In the genomic region with DNA sequence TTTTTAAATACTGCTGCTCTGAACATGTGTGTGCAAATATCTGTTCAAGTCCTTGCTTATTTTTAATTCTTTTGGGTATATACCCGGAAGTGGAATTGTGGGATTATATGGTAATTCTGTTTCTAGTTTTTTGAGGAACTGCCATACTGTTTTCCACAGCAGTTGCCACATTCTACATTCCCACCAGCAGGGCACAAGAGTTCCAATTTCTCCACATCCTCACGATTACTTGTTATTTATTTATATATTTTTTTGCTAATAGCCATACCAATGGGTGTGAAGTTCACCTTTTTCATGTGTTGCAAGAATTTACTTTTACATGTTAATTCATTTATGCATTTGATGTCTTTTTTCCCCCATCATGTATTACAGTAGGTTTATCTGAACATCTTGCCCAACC, we compare ENCODE assay signal across 30 cellular contexts.
DNase-seq lines count a peak whose midpoint lies in the region; ATAC-seq and TF ChIP-seq lines count a peak whose summit lies in the region.
"Had no signal": no experiment of that assay in that cellular context is flagged by ENCODE, and none has a peak within 500 bp of the region (broad histone marks: within the 10 kb centered on the region; RNA-seq: fewer than 3 reads in every experiment).

No MANE protein-coding gene starts in this region.

- ATAC-seq in activated CD4-positive, alpha-beta T cell treated with anti-CD3 and anti-CD28 coated beads for 36 hours, result no peak
- ATAC-seq: activated naive CD4-positive, alpha-beta T cell treated with anti-CD3 and anti-CD28 coated beads, Interleukin-2, amount 50 U/mL, for 72 hours; effector memory CD8-positive, alpha-beta T cell; left colon; psoas muscle had no signal

- H3K27ac Mint-ChIP-seq in chondrocyte (ENCODE audit: unreplicated experiment), result no peak overlapping the region
- H3K27ac Mint-ChIP-seq in type B pancreatic cell, result no peak overlapping the region
- no peak overlapping the region for H3K27ac Mint-ChIP-seq in activated CD4-positive, alpha-beta T cell treated with anti-CD3 and anti-CD28 coated beads for 36 hours
- H3K27ac Mint-ChIP-seq: activated naive CD4-positive, alpha-beta T cell treated with anti-CD3 and anti-CD28 coated beads, Interleukin-2, amount 50 U/mL, for 72 hours; CD4-positive, CD25-positive, alpha-beta regulatory T cell; effector memory CD8-positive, alpha-beta T cell had no signal

- H3K27me3 Mint-ChIP-seq in chondrocyte (ENCODE audit: low read depth) (peaks cover 3% of the 10 kb centered on the region), type B pancreatic cell (no peaks in the 10 kb centered on the region)
- H3K27me3 Mint-ChIP-seq in activated CD4-positive, alpha-beta T cell treated with anti-CD3 and anti-CD28 coated beads for 36 hours, result peaks cover 11% of the 10 kb centered on the region
- H3K27me3 Mint-ChIP-seq: CD4-positive, CD25-positive, alpha-beta regulatory T cell had no signal

- CTCF ChIA-PET in activated CD4-positive, alpha-beta T cell treated with anti-CD3 and anti-CD28 coated beads for 36 hours (lab: Charles Lee), result no interaction called here

- H3K36me3 Mint-ChIP-seq in chondrocyte (ENCODE audit: low read depth) (no peaks in the 10 kb centered on the region), type B pancreatic cell (no peaks in the 10 kb centered on the region)
- H3K36me3 Mint-ChIP-seq in activated CD4-positive, alpha-beta T cell treated with anti-CD3 and anti-CD28 coated beads for 36 hours (ENCODE audit: low read depth), result no peaks in the 10 kb centered on the region
- H3K36me3 Mint-ChIP-seq: activated naive CD4-positive, alpha-beta T cell treated with anti-CD3 and anti-CD28 coated beads, Interleukin-2, amount 50 U/mL, for 72 hours; CD4-positive, CD25-positive, alpha-beta regulatory T cell had no signal

- H3K4me3 Mint-ChIP-seq in chondrocyte (ENCODE audit: unreplicated experiment) (no peak overlapping the region), type B pancreatic cell (no peak overlapping the region)
- H3K4me3 Mint-ChIP-seq in activated CD4-positive, alpha-beta T cell treated with anti-CD3 and anti-CD28 coated beads for 36 hours, result no peak overlapping the region
- H3K4me3 Mint-ChIP-seq: CD4-positive, CD25-positive, alpha-beta regulatory T cell; effector memory CD8-positive, alpha-beta T cell had no signal

- H3K4me1 Mint-ChIP-seq in chondrocyte (ENCODE audit: low read depth), result peaks cover 16% of the 10 kb centered on the region
- peaks cover 45% of the 10 kb centered on the region for H3K4me1 Mint-ChIP-seq in type B pancreatic cell (ENCODE audit: unreplicated experiment)
- H3K4me1 Mint-ChIP-seq in activated CD4-positive, alpha-beta T cell treated with anti-CD3 and anti-CD28 coated beads for 36 hours, result no peaks in the 10 kb centered on the region

- TF ChIP-seq CTCF in HFF-Myc (IDR thresholded peaks at IDR 0.05; ENCODE audit: low read depth, low read length, missing control alignments), result peak; percentile 27
- TF ChIP-seq CTCF in chondrocyte (IDR thresholded peaks at IDR 0.05), result peak; percentile 56
- peak; percentile 36 for TF ChIP-seq CTCF in fibroblast of the aortic adventitia (IDR thresholded peaks at IDR 0.05; ENCODE audit: insufficient read depth, low read length)
- TF ChIP-seq CTCF in type B pancreatic cell (conservative IDR thresholded peaks at IDR 0.05), result peak; percentile 63

- POLR2A ChIA-PET in activated CD4-positive, alpha-beta T cell treated with anti-CD3 and anti-CD28 coated beads for 36 hours (lab: Charles Lee), result no interaction called here

- H3K4me3 ChIP-seq in HFF-Myc (replicated peaks; ENCODE audit: low read depth, low read length) (no peak overlapping the region), fibroblast of the aortic adventitia (ENCODE audit: low read depth, low read length) (no peak overlapping the region)
- H3K4me3 ChIP-seq: breast epithelium, colonic mucosa, psoas muscle, sigmoid colon, tibial artery had no signal

- intact Hi-C loops in activated CD4-positive, alpha-beta T cell treated with anti-CD3 and anti-CD28 coated beads for 36 hours (cut with DNase I, micrococcal nuclease), result no loop called here

- H3K9me3 Mint-ChIP-seq in chondrocyte (ENCODE audit: low read depth), result no peaks in the 10 kb centered on the region
- H3K9me3 Mint-ChIP-seq in type B pancreatic cell, result no peaks in the 10 kb centered on the region
- no peaks in the 10 kb centered on the region for H3K9me3 Mint-ChIP-seq in activated CD4-positive, alpha-beta T cell treated with anti-CD3 and anti-CD28 coated beads for 36 hours (ENCODE audit: low read depth)

- DNase-seq in HFF-Myc (ENCODE audit: extremely low read depth, low read depth) (no peak), chondrocyte (ENCODE audit: low spot score) (no peak), fibroblast of the aortic adventitia (ENCODE audit: low read depth) (peak; percentile 18), type B pancreatic cell (ENCODE audit: extremely low spot score, unreplicated experiment) (no peak), DMS53 (lab: John Stamatoyannopoulos, UW) (no peak), SIG-M5 (lab: John Stamatoyannopoulos, UW) (no peak)
- DNase-seq in activated CD4-positive, alpha-beta T cell treated with anti-CD3 and anti-CD28 coated beads for 36 hours, result no peak
- DNase-seq: activated CD4-positive, alpha-beta T cell treated with anti-CD3 and anti-CD28 coated beads for 48 hours; amygdala; Calu3; CD4-positive, CD25-positive, alpha-beta regulatory T cell; colonic mucosa; DMS79 treated with DMSO at 0.1 percent for 48 hours; effector memory CD8-positive, alpha-beta T cell; GDM1; left colon; MV-4-11; NCI-H1436; NCI-H2081; NCI-H526; NK-92 treated with Interleukin-12 subunit alpha and Interleukin-12 subunit beta, amount 100 ng/mL, for 24 hours; psoas muscle; SHP77; sigmoid colon; stimulated activated CD4-positive, alpha-beta T cell treated with anti-CD3 and anti-CD28 coated beads, Interleukin-4, amount 100 ng/mL, for 24 hours; SW 1271; T1000; tibial artery had no signal
